In genomic region chr6:48318670-48319069, GRCh38 we compare ENCODE assay signal across 2 cellular contexts.
TF ChIP-seq lines count a peak whose summit lies in the region.

No MANE protein-coding gene starts in this region.

TF ChIP-seq in SK-N-SH treated with all-trans-retinoic acid at 6 μM for 48 hours, 23 proteins besides CTCF, POLR2A, EP300 and RAD21 (continued from another document):
- TF ChIP-seq CREB5 (CRISPR knock-in tag; IDR thresholded peaks at IDR 0.05; ENCODE audit: low read depth) (no peak), CSDC2 (CRISPR knock-in tag; IDR thresholded peaks at IDR 0.05) (no peak), ZNF70 (CRISPR knock-in tag; IDR thresholded peaks at IDR 0.05) (no peak), ARNTL (CRISPR knock-in tag; IDR thresholded peaks at IDR 0.05; ENCODE audit: borderline replicate concordance, low read depth) (no peak), BACH2 (CRISPR knock-in tag; IDR thresholded peaks at IDR 0.05; ENCODE audit: borderline replicate concordance) (no peak), POU6F1 (CRISPR knock-in tag; IDR thresholded peaks at IDR 0.05; ENCODE audit: borderline replicate concordance, low read depth) (no peak), SNAI2 (CRISPR knock-in tag; IDR thresholded peaks at IDR 0.05) (no peak), TOX (CRISPR knock-in tag; IDR thresholded peaks at IDR 0.05; ENCODE audit: borderline replicate concordance) (no peak), CSRNP3 (CRISPR knock-in tag; IDR thresholded peaks at IDR 0.05) (no peak), ZFP30 (CRISPR knock-in tag; IDR thresholded peaks at IDR 0.05) (no peak), ZC3H10 (CRISPR knock-in tag; IDR thresholded peaks at IDR 0.05) (no peak), GLIS3 (CRISPR knock-in tag; IDR thresholded peaks at IDR 0.05) (no peak)

TF ChIP-seq in SK-N-SH, 30 proteins besides CTCF, POLR2A, EP300 and RAD21 (continued from another document):
- TF ChIP-seq POLR2AphosphoS5 (IDR thresholded peaks at IDR 0.05; ENCODE audit: low read depth, low read length): no peak
- no peak for TF ChIP-seq REST (IDR thresholded peaks at IDR 0.05; ENCODE audit: low read depth, low read length)
- TF ChIP-seq TAF1 (IDR thresholded peaks at IDR 0.05; ENCODE audit: borderline replicate concordance, low read depth, low read length): no peak
- no peak for TF ChIP-seq IRF3 (IDR thresholded peaks at IDR 0.05; ENCODE audit: low read depth, low read length)
- TF ChIP-seq ELF1 (IDR thresholded peaks at IDR 0.05): no peak
- TF ChIP-seq GABPA (IDR thresholded peaks at IDR 0.05; ENCODE audit: low read depth): no peak
- TF ChIP-seq TCF12 (IDR thresholded peaks at IDR 0.05): no peak
- no peak for TF ChIP-seq FOSL2 (IDR thresholded peaks at IDR 0.05; ENCODE audit: borderline replicate concordance, low read depth)
- TF ChIP-seq USF1 (IDR thresholded peaks at IDR 0.05; ENCODE audit: borderline replicate concordance, low read depth): no peak
